In genomic region chr9:122122903-122123632, GRCh38 we compare ENCODE assay signal across 8 cellular contexts. TPM values are rescaled to one million over a fixed set of nuclear protein-coding genes. Genes with fewer than 3 reads are reported as not detected.
DNase-seq lines count a peak whose midpoint lies in the region; ATAC-seq and TF ChIP-seq lines count a peak whose summit lies in the region.

No MANE protein-coding gene starts in this region.

- peak; percentile 54 for ATAC-seq in GM18502 (IDR thresholded peaks at IDR 0.05; ENCODE audit: poor library complexity, unreplicated experiment)
- ATAC-seq in HG03097 (IDR thresholded peaks at IDR 0.05; ENCODE audit: low FRiP score, unreplicated experiment) = no peak

- H3K36me3 ChIP-seq in WERI-Rb-1 = no peaks in the 10 kb centered on the region
- H3K36me3 ChIP-seq in mammary epithelial cell (ENCODE audit: insufficient read depth, low read length) = no peaks in the 10 kb centered on the region

- CTCF ChIA-PET in AG04450 (lab: Charles Lee) (interaction anchor here (0.6 to 9.4 kb wide), 32 partner anchors 10 to 688 kb away, joined by 3 to 378 read pairs (median 3); partner anchors contain the start of genes MRRF, NDUFA8 and RBM18), mammary epithelial cell (lab: Charles Lee; ENCODE audit: low non-redundant PET) (interaction anchor here (0.7 to 1.3 kb wide), 2 partner anchors 150 to 245 kb away, joined by 3 to 4 read pairs; no protein-coding TSS in a partner anchor)

- H3K4me3 ChIP-seq in AG04450 (ENCODE audit: low read depth, low read length) (no peak overlapping the region), WERI-Rb-1 (ENCODE audit: low read depth, low read length) (no peak overlapping the region), mammary epithelial cell (replicated peaks in 1 of 3; ENCODE audit: insufficient read depth in 1 of 3, low read depth in 2 of 3, low read length in 3 of 3) (no peak overlapping the region)

- H3K27me3 ChIP-seq in AG04450 (ENCODE audit: control insufficient read depth, insufficient read depth, low read length) (no peaks in the 10 kb centered on the region), WERI-Rb-1 (ENCODE audit: insufficient read depth, low read depth, severe bottlenecking) (peaks cover 25% of the 10 kb centered on the region), mammary epithelial cell (ENCODE audit: insufficient read depth, low read length) (no peaks in the 10 kb centered on the region)

- H3K9me3 ChIP-seq in AG04450 (ENCODE audit: control insufficient read depth, insufficient read depth, low read length) (no peaks in the 10 kb centered on the region), WERI-Rb-1 (ENCODE audit: severe bottlenecking) (no peaks in the 10 kb centered on the region), mammary epithelial cell (replicated peaks; ENCODE audit: insufficient read depth, low read length) (no peaks in the 10 kb centered on the region)

- no TSS peak for BruUV-seq in mammary epithelial cell (replicated peaks; lab: Mats Ljungman, UMichigan)

- peaks cover 22% of the 10 kb centered on the region for H3K4me1 ChIP-seq in mammary epithelial cell (ENCODE audit: insufficient read depth, low read length)

- H2AFZ ChIP-seq in mammary epithelial cell (ENCODE audit: low read depth, low read length) = peak overlapping the region; percentile 12

- H3K9ac ChIP-seq in mammary epithelial cell (ENCODE audit: insufficient read depth, low read length) = no peak overlapping the region

- peak; percentile 47 for DNase-seq in AG04450 (ENCODE audit: low read depth, low spot score)
- peak; percentile 44 to 87 (median 69) for DNase-seq in NCI-H1417 (lab: John Stamatoyannopoulos, UW)
- DNase-seq in WERI-Rb-1 = peak; percentile 83
- peak; percentile 47 for DNase-seq in mammary epithelial cell
- peak; percentile 68 for DNase-seq in kidney glomerular epithelial cell (lab: John Stamatoyannopoulos, UW)
- peak; percentile 50 for DNase-seq in stimulated activated CD4-positive, alpha-beta T cell treated with anti-CD3 and anti-CD28 coated beads, Interleukin-2, amount 100 ng/mL, for 4 hours (ENCODE audit: low read depth)

- intact Hi-C loops in mammary epithelial cell (cut with micrococcal nuclease) = loop anchor here (1.0 to 2.0 kb wide), 3 partner anchors 24 to 577 kb away; no protein-coding TSS in a partner anchor

- no peak overlapping the region for H3K4me2 ChIP-seq in mammary epithelial cell (ENCODE audit: insufficient read depth, low read depth, low read length)

- TF ChIP-seq CTCF in AG04450 (IDR thresholded peaks at IDR 0.05; ENCODE audit: low read depth, low read length) (peak; percentile 100), WERI-Rb-1 (IDR thresholded peaks at IDR 0.05; ENCODE audit: low read depth, low read length) (peak; percentile 100), mammary epithelial cell (conservative IDR thresholded peaks at IDR 0.05 in 1 of 2, IDR thresholded peaks at IDR 0.05 in 1 of 2; ENCODE audit: extremely low read depth in 1 of 2, insufficient read depth in 1 of 2, low read depth in 1 of 2, low read length in 2 of 2) (peak; percentile 99)

- no peaks in the 10 kb centered on the region for H4K20me1 ChIP-seq in mammary epithelial cell (ENCODE audit: insufficient read depth, low read length)

- H3K79me2 ChIP-seq in mammary epithelial cell (ENCODE audit: insufficient read depth, low read length) = no peaks in the 10 kb centered on the region

- H3K27ac ChIP-seq in AG04450 (ENCODE audit: low read depth, low read length) (no peak overlapping the region), WERI-Rb-1 (no peak overlapping the region), mammary epithelial cell (ENCODE audit: insufficient read depth, low read depth, low read length) (no peak overlapping the region)

- WGBS in mammary epithelial cell (ENCODE audit: low coverage, missing lambda C conversion rate) = 14% methylated on average over 9 of the region's 13 CpGs

- dilution Hi-C loops in mammary epithelial cell (cut with HindIII; ENCODE audit: low sequenced_read_pairs) = loop anchor here (5.0 kb wide), 1 partner anchor 219 kb away; no protein-coding TSS in a partner anchor

- in situ Hi-C loops in mammary epithelial cell (cut with MboI; ENCODE audit: low sequenced_read_pairs in 2 of 2) = loop anchor here (5.0 to 10.0 kb wide), 2 partner anchors 229 to 332 kb away; no protein-coding TSS in a partner anchor

- POLR2A ChIA-PET in AG04450 (lab: Yijun Ruan, JAX) = no interaction called here

RNA-seq across cellular contexts. Expression of gene TTLL11, which starts 30.0 kb away (rescaled TPM):
- polyA plus RNA-seq in AG04450 (2011; rRNA removed) = 4.6 and 5.4 TPM in 2 replicates
- 5.7 and 6.1 TPM in 2 replicates for polyA minus RNA-seq in AG04450 (2011; rRNA and poly(A)+ RNA removed)
- total RNA-seq in mammary epithelial cell = 10 to 100 TPM in 1 of 2 donors, 1 to 10 TPM in 1; 5.7 to 17.5 TPM
- polyA plus RNA-seq in mammary epithelial cell = 5.3 TPM
- 1.3 TPM for polyA minus RNA-seq in mammary epithelial cell

RNA-seq across cellular contexts. Expression of gene NDUFA8, which starts 36.5 kb away (rescaled TPM):
- polyA plus RNA-seq in AG04450 (2011; rRNA removed) (80.2 and 90.4 TPM in 2 replicates), mammary epithelial cell (111 TPM)
- 43.9 and 47.4 TPM in 2 replicates for polyA minus RNA-seq in AG04450 (2011; rRNA and poly(A)+ RNA removed)
- total RNA-seq in mammary epithelial cell = 10 to 100 TPM; 26.0 to 77.4 TPM
- 36.5 TPM for polyA minus RNA-seq in mammary epithelial cell

RNA-seq across cellular contexts. Expression of gene MORN5, which starts 36.6 kb away (rescaled TPM):
- not detected in 2 replicates for polyA plus RNA-seq in AG04450 (2011; rRNA removed)
- not detected in 2 replicates for polyA minus RNA-seq in AG04450 (2011; rRNA and poly(A)+ RNA removed)
- total RNA-seq in mammary epithelial cell = not detected
- not detected for polyA plus RNA-seq in mammary epithelial cell
- polyA minus RNA-seq in mammary epithelial cell = not detected
